ENCODE assay signal across 37 cellular contexts in genomic region chr15:67590191-67590590, GRCh38.
"Had no signal": no experiment of that assay in that cellular context is flagged by ENCODE, and none has a peak within 500 bp of the region (broad histone marks: within the 10 kb centered on the region; RNA-seq: fewer than 3 reads in every experiment).

No MANE protein-coding gene starts in this region.

- H3K9me3 Mint-ChIP-seq: activated B cell treated with CpG ODN at 0.5 μM for 24 hours; activated CD4-positive, alpha-beta memory T cell treated with anti-CD3 and anti-CD28 coated beads for 36 hours; activated CD4-positive, alpha-beta T cell treated with anti-CD3 and anti-CD28 coated beads, Interleukin-2, amount 10 ng/mL, durations not matched to agents 24 days and 14 days; activated CD8-positive, alpha-beta T cell treated with anti-CD3 and anti-CD28 coated beads for 36 hours; activated naive CD4-positive, alpha-beta T cell treated with anti-CD3 and anti-CD28 coated beads for 36 hours; activated naive CD4-positive, alpha-beta T cell treated with anti-CD3 and anti-CD28 coated beads, Interleukin-2, amount 50 U/mL, for 72 hours; activated naive CD8-positive, alpha-beta T cell treated with anti-CD3 and anti-CD28 coated beads for 36 hours; activated T-cell treated with anti-CD3 and anti-CD28 coated beads, Interleukin-2, amount 50 U/mL, for 4 hours; activated T-cell treated with anti-CD3 and anti-CD28 coated beads, Interleukin-2, amount 50 U/mL, for 72 hours; activated T-helper 1 cell treated with anti-CD3 and anti-CD28 coated beads, Interleukin-12 subunit alpha, Interleukin-12 subunit beta, Interleukin-2, Interleukin-4 antibody, amounts not matched to agents 30 ng/mL and 10 ng/mL and 1 ng/mL, durations not matched to agents 14 hours and 24 hours and 36 hours; activated T-helper 17 cell treated with anti-CD3 and anti-CD28 coated beads, Interleukin-2, amount 50 U/mL, for 72 hours; T-helper 1 cell treated with Interleukin-12 subunit alpha and Interleukin-12 subunit beta and Interleukin-4 antibody, amounts not matched to agents 30 μg/mL and 1 μg/mL, for 36 hours; T-helper 2 cell treated with Interferon-gamma antibody and Interleukin-4, amounts not matched to agents 5 μg/mL and 100 μg/mL, for 36 hours had no signal

- H3K36me3 ChIP-seq: breast epithelium had no signal

- H3K4me1 Mint-ChIP-seq: activated B cell treated with CpG ODN at 0.5 μM for 24 hours; activated CD4-positive, alpha-beta T cell treated with anti-CD3 and anti-CD28 coated beads, Interleukin-2, amount 10 ng/mL, durations not matched to agents 24 days and 14 days; activated naive CD8-positive, alpha-beta T cell treated with anti-CD3 and anti-CD28 coated beads for 36 hours had no signal

- H3K4me3 Mint-ChIP-seq: activated B cell treated with CpG ODN at 0.5 μM for 24 hours; activated CD4-positive, alpha-beta memory T cell treated with anti-CD3 and anti-CD28 coated beads for 36 hours; activated CD4-positive, alpha-beta T cell treated with anti-CD3 and anti-CD28 coated beads, Interleukin-2, amount 10 ng/mL, durations not matched to agents 24 days and 14 days; activated CD8-positive, alpha-beta T cell treated with anti-CD3 and anti-CD28 coated beads for 36 hours; activated naive CD4-positive, alpha-beta T cell treated with anti-CD3 and anti-CD28 coated beads for 36 hours; activated naive CD8-positive, alpha-beta T cell treated with anti-CD3 and anti-CD28 coated beads for 36 hours; activated T-cell treated with anti-CD3 and anti-CD28 coated beads, Interleukin-2, amount 50 U/mL, for 4 hours; activated T-cell treated with anti-CD3 and anti-CD28 coated beads, Interleukin-2, amount 50 U/mL, for 72 hours; activated T-helper 1 cell treated with anti-CD3 and anti-CD28 coated beads, Interleukin-12 subunit alpha, Interleukin-12 subunit beta, Interleukin-2, Interleukin-4 antibody, amounts not matched to agents 30 ng/mL and 10 ng/mL and 1 ng/mL, durations not matched to agents 14 hours and 24 hours and 36 hours; activated T-helper 17 cell treated with anti-CD3 and anti-CD28 coated beads, Interleukin-2, amount 50 U/mL, for 72 hours; T-helper 1 cell treated with Interleukin-12 subunit alpha and Interleukin-12 subunit beta and Interleukin-4 antibody, amounts not matched to agents 30 μg/mL and 1 μg/mL, for 36 hours; T-helper 2 cell treated with Interferon-gamma antibody and Interleukin-4, amounts not matched to agents 5 μg/mL and 100 μg/mL, for 36 hours had no signal

- H3K27ac ChIP-seq: adrenal gland, body of pancreas, brain microvascular endothelial cell, breast epithelium, VCaP had no signal

- H3K4me1 ChIP-seq: body of pancreas, breast epithelium had no signal

- FAIRE-seq: astrocyte, TTC549 had no signal

- H3K27me3 Mint-ChIP-seq: activated B cell treated with CpG ODN at 0.5 μM for 24 hours; activated CD4-positive, alpha-beta memory T cell treated with anti-CD3 and anti-CD28 coated beads for 36 hours; activated CD4-positive, alpha-beta T cell treated with anti-CD3 and anti-CD28 coated beads, Interleukin-2, amount 10 ng/mL, durations not matched to agents 24 days and 14 days; activated CD8-positive, alpha-beta T cell treated with anti-CD3 and anti-CD28 coated beads for 36 hours; activated naive CD8-positive, alpha-beta T cell treated with anti-CD3 and anti-CD28 coated beads for 36 hours; activated T-helper 17 cell treated with anti-CD3 and anti-CD28 coated beads, Interleukin-2, amount 50 U/mL, for 72 hours had no signal

- H3K9me3 ChIP-seq: adrenal gland, body of pancreas, breast epithelium had no signal

- H3K27ac Mint-ChIP-seq: activated B cell treated with CpG ODN at 0.5 μM for 24 hours; activated CD4-positive, alpha-beta memory T cell treated with anti-CD3 and anti-CD28 coated beads for 36 hours; activated CD4-positive, alpha-beta T cell treated with anti-CD3 and anti-CD28 coated beads, Interleukin-2, amount 10 ng/mL, durations not matched to agents 24 days and 14 days; activated CD8-positive, alpha-beta T cell treated with anti-CD3 and anti-CD28 coated beads for 36 hours; activated naive CD4-positive, alpha-beta T cell treated with anti-CD3 and anti-CD28 coated beads for 36 hours; activated naive CD8-positive, alpha-beta T cell treated with anti-CD3 and anti-CD28 coated beads for 36 hours; activated T-cell treated with anti-CD3 and anti-CD28 coated beads, Interleukin-2, amount 50 U/mL, for 72 hours; activated T-helper 1 cell treated with anti-CD3 and anti-CD28 coated beads, Interleukin-12 subunit alpha, Interleukin-12 subunit beta, Interleukin-2, Interleukin-4 antibody, amounts not matched to agents 30 ng/mL and 10 ng/mL and 1 ng/mL, durations not matched to agents 14 hours and 24 hours and 36 hours; activated T-helper 17 cell treated with anti-CD3 and anti-CD28 coated beads, Interleukin-2, amount 50 U/mL, for 72 hours; T-helper 1 cell treated with Interleukin-12 subunit alpha and Interleukin-12 subunit beta and Interleukin-4 antibody, amounts not matched to agents 30 μg/mL and 1 μg/mL, for 36 hours had no signal

- DNase-seq: activated B cell treated with CpG ODN at 0.5 μM for 24 hours; activated CD4-positive, alpha-beta memory T cell treated with anti-CD3 and anti-CD28 coated beads for 36 hours; activated CD4-positive, alpha-beta T cell treated with anti-CD3 and anti-CD28 coated beads for 4 hours; activated CD4-positive, alpha-beta T cell treated with anti-CD3 and anti-CD28 coated beads, Interleukin-2, amount 10 ng/mL, durations not matched to agents 24 days and 14 days; activated CD4-positive, alpha-beta T cell treated with anti-CD3 and anti-CD28 coated beads, Interleukin-2, amount 50 U/mL, for 1 hour; activated CD4-positive, alpha-beta T cell treated with anti-CD3 and anti-CD28 coated beads, Interleukin-2, amount 50 U/mL, for 4 hours; activated CD4-positive, CD25-positive, alpha-beta regulatory T cell treated with anti-CD3 and anti-CD28 coated beads, Interleukin-2, amount 50 U/mL, for 72 hours; activated CD8-positive, alpha-beta memory T cell treated with anti-CD3 and anti-CD28 coated beads, Interleukin-2, amount 50 U/mL, for 4 hours; activated CD8-positive, alpha-beta T cell treated with anti-CD3 and anti-CD28 coated beads for 36 hours; activated effector memory CD4-positive, alpha-beta T cell treated with anti-CD3 and anti-CD28 coated beads, Interleukin-2, amount 50 U/mL, for 16 hours; activated gamma-delta T cell treated with Interleukin-2 at 50 U/mL for 16 hours; activated naive CD4-positive, alpha-beta T cell; activated naive CD4-positive, alpha-beta T cell treated with anti-CD3 and anti-CD28 coated beads for 36 hours; activated naive CD4-positive, alpha-beta T cell treated with anti-CD3 and anti-CD28 coated beads, Interleukin-2, amount 50 U/mL, for 16 hours; activated naive CD8-positive, alpha-beta T cell treated with anti-CD3 and anti-CD28 coated beads for 36 hours; activated T-cell treated with anti-CD3 and anti-CD28 coated beads for 4 hours; activated T-cell treated with anti-CD3 and anti-CD28 coated beads, Interleukin-2, amount 50 U/mL, for 1 hour; activated T-cell treated with anti-CD3 and anti-CD28 coated beads, Interleukin-2, amount 50 U/mL, for 4 hours; activated T-cell treated with anti-CD3 and anti-CD28 coated beads, Interleukin-2, amount 50 U/mL, for 72 hours; adrenal gland; amniotic stem cell; aorta; body of pancreas; brain microvascular endothelial cell; central memory CD4-positive, alpha-beta T cell; T-helper 1 cell; T-helper 2 cell; T-helper 9 cell had no signal

- H3K4me3 ChIP-seq: adrenal gland, body of pancreas, breast epithelium had no signal

- H3K27me3 ChIP-seq: adrenal gland, body of pancreas, brain microvascular endothelial cell, breast epithelium had no signal

- ATAC-seq: activated CD8-positive, alpha-beta T cell treated with anti-CD3 and anti-CD28 coated beads for 36 hours; activated naive CD4-positive, alpha-beta T cell treated with anti-CD3 and anti-CD28 coated beads, Interleukin-2, amount 50 U/mL, for 72 hours; activated T-cell treated with anti-CD3 and anti-CD28 coated beads, Interleukin-2, amount 50 U/mL, for 4 hours; activated T-cell treated with anti-CD3 and anti-CD28 coated beads, Interleukin-2, amount 50 U/mL, for 72 hours; activated T-helper 17 cell treated with anti-CD3 and anti-CD28 coated beads, Interleukin-2, amount 50 U/mL, for 72 hours; body of pancreas had no signal
